In genomic region chr7:137606061-137606674, GRCh38 we compare ENCODE assay signal across 9 cellular contexts.
DNase-seq lines count a peak whose midpoint lies in the region; ATAC-seq and TF ChIP-seq lines count a peak whose summit lies in the region.
"Had no signal": no experiment of that assay in that cellular context is flagged by ENCODE, and none has a peak within 500 bp of the region (broad histone marks: within the 10 kb centered on the region; RNA-seq: fewer than 3 reads in every experiment).

No MANE protein-coding gene starts in this region.

- TF ChIP-seq CTCF in 22Rv1 (IDR thresholded peaks at IDR 0.05) (peak; percentile 79), GM06990 (IDR thresholded peaks at IDR 0.05; ENCODE audit: insufficient read depth, low read length, poor library complexity, severe bottlenecking) (peak; percentile 32), epithelial cell of esophagus (IDR thresholded peaks at IDR 0.05; ENCODE audit: insufficient read depth, low read depth, low read length, missing control alignments) (peak; percentile 11), retinal pigment epithelial cell (conservative IDR thresholded peaks at IDR 0.05; ENCODE audit: low read depth, low read length) (peak; percentile 30)

- peaks cover 22% of the 10 kb centered on the region for H3K27me3 Mint-ChIP-seq in activated CD8-positive, alpha-beta memory T cell treated with anti-CD3 and anti-CD28 coated beads, Interleukin-2, amount 10 ng/mL, durations not matched to agents 7 days and 5 days

- no peaks in the 10 kb centered on the region for H3K4me1 Mint-ChIP-seq in activated CD8-positive, alpha-beta memory T cell treated with anti-CD3 and anti-CD28 coated beads, Interleukin-2, amount 10 ng/mL, durations not matched to agents 7 days and 5 days
- H3K4me1 Mint-ChIP-seq: activated naive CD8-positive, alpha-beta T cell treated with anti-CD3 and anti-CD28 coated beads, Interleukin-2, amount 10 ng/mL, durations not matched to agents 7 days and 5 days had no signal

- ATAC-seq in HG02981 (IDR thresholded peaks at IDR 0.05; ENCODE audit: unreplicated experiment), result no peak
- ATAC-seq in activated CD8-positive, alpha-beta memory T cell treated with anti-CD3 and anti-CD28 coated beads, Interleukin-2, amount 10 ng/mL, durations not matched to agents 7 days and 5 days, result no peak

- DNase-seq in GM06990 (ENCODE audit: extremely low read depth, insufficient read length) (peak; percentile 46), NCI-H69 (lab: John Stamatoyannopoulos, UW) (peak; percentile 53), epithelial cell of esophagus (ENCODE audit: low read depth) (peak; percentile 54), retinal pigment epithelial cell (ENCODE audit: low read depth) (no peak), HPDE6-E6E7 (ENCODE audit: extremely low spot score) (no peak)
- DNase-seq in activated CD8-positive, alpha-beta memory T cell treated with anti-CD3 and anti-CD28 coated beads, Interleukin-2, amount 10 ng/mL, durations not matched to agents 7 days and 5 days, result no peak
- DNase-seq: activated naive CD8-positive, alpha-beta T cell treated with anti-CD3 and anti-CD28 coated beads, Interleukin-2, amount 10 ng/mL, durations not matched to agents 7 days and 5 days had no signal

- H3K36me3 Mint-ChIP-seq in activated CD8-positive, alpha-beta memory T cell treated with anti-CD3 and anti-CD28 coated beads, Interleukin-2, amount 10 ng/mL, durations not matched to agents 7 days and 5 days, result no peaks in the 10 kb centered on the region
- H3K36me3 Mint-ChIP-seq: activated naive CD8-positive, alpha-beta T cell treated with anti-CD3 and anti-CD28 coated beads, Interleukin-2, amount 10 ng/mL, durations not matched to agents 7 days and 5 days had no signal

- CTCF ChIA-PET in activated CD8-positive, alpha-beta memory T cell treated with anti-CD3 and anti-CD28 coated beads, Interleukin-2, amount 10 ng/mL, durations not matched to agents 7 days and 5 days (lab: Charles Lee), result interaction anchor here (1.0 to 1.5 kb wide), 4 partner anchors 14 to 403 kb away, joined by 3 to 7 read pairs (median 4); no protein-coding TSS in a partner anchor

- no peak overlapping the region for H3K4me3 Mint-ChIP-seq in activated CD8-positive, alpha-beta memory T cell treated with anti-CD3 and anti-CD28 coated beads, Interleukin-2, amount 10 ng/mL, durations not matched to agents 7 days and 5 days
- H3K4me3 Mint-ChIP-seq: activated naive CD8-positive, alpha-beta T cell treated with anti-CD3 and anti-CD28 coated beads, Interleukin-2, amount 10 ng/mL, durations not matched to agents 7 days and 5 days had no signal

- H3K36me3 ChIP-seq in GM06990 (ENCODE audit: control insufficient read depth, insufficient read depth, low read length), result no peaks in the 10 kb centered on the region

- no peak overlapping the region for H3K4me3 ChIP-seq in GM06990 (replicated peaks; ENCODE audit: low read depth, low read length)
- H3K4me3 ChIP-seq in epithelial cell of esophagus (ENCODE audit: low read length), result no peak overlapping the region
- H3K4me3 ChIP-seq in retinal pigment epithelial cell (ENCODE audit: low read length), result no peak overlapping the region

- H3K27me3 ChIP-seq in GM06990 (replicated peaks; ENCODE audit: control insufficient read depth, insufficient read depth, low read length), result no peaks in the 10 kb centered on the region

- H3K27ac ChIP-seq in 22Rv1, result no peak overlapping the region

- H3K27ac Mint-ChIP-seq in activated CD8-positive, alpha-beta memory T cell treated with anti-CD3 and anti-CD28 coated beads, Interleukin-2, amount 10 ng/mL, durations not matched to agents 7 days and 5 days, result no peak overlapping the region
- H3K27ac Mint-ChIP-seq: activated naive CD8-positive, alpha-beta T cell treated with anti-CD3 and anti-CD28 coated beads, Interleukin-2, amount 10 ng/mL, durations not matched to agents 7 days and 5 days had no signal

- no peaks in the 10 kb centered on the region for H3K9me3 Mint-ChIP-seq in activated CD8-positive, alpha-beta memory T cell treated with anti-CD3 and anti-CD28 coated beads, Interleukin-2, amount 10 ng/mL, durations not matched to agents 7 days and 5 days (ENCODE audit: low read depth)
- H3K9me3 Mint-ChIP-seq: activated naive CD8-positive, alpha-beta T cell treated with anti-CD3 and anti-CD28 coated beads, Interleukin-2, amount 10 ng/mL, durations not matched to agents 7 days and 5 days had no signal

Comparison
In these comparisons a context has a peak if more than half of its experiments do, and no peak if none do; other contexts are left out.
1. CTCF ChIP-seq: peak in every context shown above with its lines; median percentile 79 in 22Rv1; 32 in GM06990; 30 in retinal pigment epithelial cell; 11 in epithelial cell of esophagus.
2. DNase-seq: peak in GM06990 (single experiment), NCI-H69 (single experiment) and epithelial cell of esophagus (single experiment); none in retinal pigment epithelial cell (single experiment), HPDE6-E6E7 (single experiment) and activated CD8-positive, alpha-beta memory T cell treated with anti-CD3 and anti-CD28 coated beads, Interleukin-2, amount 10 ng/mL, durations not matched to agents 7 days and 5 days (single experiment).